Comparison of ENCODE assay signal across 9 cellular contexts in the genomic region with DNA sequence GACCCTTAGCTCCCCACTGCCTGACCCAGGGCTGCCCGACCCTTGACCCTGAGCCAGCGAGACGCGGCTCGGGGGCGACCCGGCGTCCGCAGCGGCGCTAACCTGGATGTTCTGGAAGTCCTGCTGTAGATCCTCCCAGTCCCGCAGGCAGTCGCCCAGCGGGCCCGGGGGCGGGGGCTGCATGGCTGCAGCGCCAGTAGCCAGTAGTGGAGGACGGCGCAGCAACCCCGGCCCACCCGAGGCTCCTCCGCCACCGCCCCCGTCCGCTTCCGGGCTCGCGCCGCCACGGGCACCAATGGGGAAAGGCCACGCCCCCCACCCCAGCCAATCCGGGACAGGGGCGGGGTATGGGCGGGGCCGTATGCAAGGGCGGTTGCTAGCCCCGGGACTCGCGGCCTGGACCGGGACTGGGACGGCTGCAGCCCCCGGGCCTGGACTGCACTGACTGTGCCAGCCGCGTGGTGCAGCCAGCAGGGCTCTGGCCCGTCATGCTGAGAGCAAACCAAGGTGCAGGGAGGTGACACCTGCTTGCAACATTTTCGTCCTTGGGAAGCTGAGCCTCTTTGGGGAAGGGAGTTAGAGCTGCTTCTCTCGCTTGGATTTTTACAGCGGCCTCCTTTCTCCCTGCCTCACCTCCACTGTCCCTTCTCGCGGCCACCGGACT. TPM values are rescaled to one million over a fixed set of nuclear protein-coding genes. Genes with fewer than 3 reads are reported as not detected.
DNase-seq lines count a peak whose midpoint lies in the region; ATAC-seq, FAIRE-seq and TF ChIP-seq lines count a peak whose summit lies in the region.
"Had no signal": no experiment of that assay in that cellular context is flagged by ENCODE, and none has a peak within 500 bp of the region (broad histone marks: within the 10 kb centered on the region; RNA-seq: fewer than 3 reads in every experiment).

A gene (minus strand): TSS at position 208 of the 664 bp plus-strand sequence. CDS start 25 bp downstream, at position 183.

- H3K4me1 Mint-ChIP-seq in chondrocyte (ENCODE audit: low read depth) = peaks cover 22% of the 10 kb centered on the region

- H3K9me3 Mint-ChIP-seq in chondrocyte (ENCODE audit: low read depth) = no peaks in the 10 kb centered on the region

- DNase-seq in BJ (ENCODE audit: low read depth) = peak; percentile 57
- DNase-seq in GM19239 (ENCODE audit: insufficient read length, low spot score) = peak; percentile 100
- peak; percentile 79 for DNase-seq in NCI-H510A treated with DMSO at 0.1 percent for 48 hours (lab: John Stamatoyannopoulos, UW)
- peak; percentile 93 to 96 for DNase-seq in activated CD4-positive, alpha-beta T cell treated with anti-CD3 and anti-CD28 coated beads for 24 hours (ENCODE audit: low read depth in 2 of 2)
- peak; percentile 98 for DNase-seq in chondrocyte (ENCODE audit: low spot score)
- DNase-seq in kidney glomerular epithelial cell (lab: John Stamatoyannopoulos, UW) = peak; percentile 87
- DNase-seq in stimulated activated CD4-positive, alpha-beta T cell treated with anti-CD3 and anti-CD28 coated beads, Interleukin-15, amount 100 ng/mL, for 48 hours (ENCODE audit: low read depth in 2 of 2) = peak; percentile 85 to 94

- H3K27me3 Mint-ChIP-seq in chondrocyte (ENCODE audit: low read depth) = no peaks in the 10 kb centered on the region

- H3K36me3 Mint-ChIP-seq in chondrocyte (ENCODE audit: low read depth) = peaks cover 10% of the 10 kb centered on the region

- H3K27me3 ChIP-seq in BJ (ENCODE audit: control insufficient read depth, insufficient read depth, low read length) = no peaks in the 10 kb centered on the region

- peaks cover 7% of the 10 kb centered on the region for H3K36me3 ChIP-seq in BJ (ENCODE audit: control insufficient read depth, insufficient read depth, low read length)

- peak within 1 kb of the TSS; percentile 90 for H3K27ac Mint-ChIP-seq in chondrocyte (ENCODE audit: unreplicated experiment)

- CTCF ChIA-PET in BJ (lab: Yijun Ruan, JAX) = interaction anchor here (1.0 to 1.1 kb wide), 3 partner anchors 9 to 22 kb away, joined by 3 to 5 read pairs (median 3); no protein-coding TSS in a partner anchor

- peak; percentile 85 for FAIRE-seq in GM19239 (lab: Jason Lieb, UNC)
- FAIRE-seq: islet of Langerhans had no signal

- POLR2A ChIA-PET in BJ (lab: Charles Lee) = no interaction called here

- H3K4me3 ChIP-seq in BJ (ENCODE audit: low read depth, low read length) = peak within 1 kb of the TSS; percentile 92

- peak; percentile 3; the same call in 1 of the 2 replicates for TF ChIP-seq CTCF in BJ (IDR thresholded peaks at IDR 0.05; ENCODE audit: insufficient read depth, low read depth, low read length)
- TF ChIP-seq CTCF in chondrocyte (IDR thresholded peaks at IDR 0.05) = peak; percentile 62

- peak; percentile 89 for ATAC-seq in HG03442 (IDR thresholded peaks at IDR 0.05; ENCODE audit: unreplicated experiment)

- peak within 1 kb of the TSS; percentile 76 for H3K4me3 Mint-ChIP-seq in chondrocyte (ENCODE audit: unreplicated experiment)

RNA-seq across cellular contexts. Expression of the gene that starts here (rescaled TPM):
- 59.9 and 75.2 TPM in 2 replicates for polyA plus RNA-seq in BJ (2011; rRNA removed)
- polyA minus RNA-seq in BJ (2011; rRNA and poly(A)+ RNA removed) = 37.3 and 46.8 TPM in 2 replicates
- 28.8 to 36.0 TPM (median 30.6 TPM) in 3 replicates for total RNA-seq in chondrocyte

Comparison
In these comparisons a context has a peak if more than half of its experiments do, and no peak if none do; other contexts are left out.
1. Peak in every context shown above with its lines: DNase-seq, ATAC-seq and H3K4me3 ChIP-seq.